26 cellular contexts compared by ENCODE assay signal in genomic region chr3:89571707-89572106, GRCh38.
A peak's percentile ranks its signal among the peaks of the same experiment; 100 is the strongest.
DNase-seq lines count a peak whose midpoint lies in the region; ATAC-seq and TF ChIP-seq lines count a peak whose summit lies in the region.
"Had no signal": no experiment of that assay in that cellular context is flagged by ENCODE, and none has a peak within 500 bp of the region (broad histone marks: within the 10 kb centered on the region; RNA-seq: fewer than 3 reads in every experiment).

No MANE protein-coding gene starts in this region.

- H3K4me3 Mint-ChIP-seq in glutamatergic neuron (ENCODE audit: unreplicated experiment) = no peak overlapping the region
- H3K4me3 Mint-ChIP-seq: activated T-cell treated with anti-CD3 and anti-CD28 coated beads, Interleukin-2, amount 50 U/mL, for 24 hours; naive thymus-derived CD8-positive, alpha-beta T cell; stimulated activated naive CD8-positive, alpha-beta T cell treated with anti-CD3 and anti-CD28 coated beads, Interleukin-15, amount 100 ng/mL, for 72 hours; T-helper 1 cell treated with Interleukin-12 subunit alpha and Interleukin-12 subunit beta and Interleukin-4 antibody, amounts not matched to agents 30 μg/mL and 1 μg/mL, for 36 hours had no signal

- in situ Hi-C loops in gastrocnemius medialis (cut with MboI; ENCODE audit: low sequenced_read_pairs in 4 of 4) = no loop called here

- no peak for TF ChIP-seq EP300 in stomach (IDR thresholded peaks at IDR 0.05)

- peaks cover 3% of the 10 kb centered on the region for H3K27me3 Mint-ChIP-seq in glutamatergic neuron (ENCODE audit: unreplicated experiment)
- H3K27me3 Mint-ChIP-seq: activated T-cell treated with anti-CD3 and anti-CD28 coated beads, Interleukin-2, amount 50 U/mL, for 24 hours; naive thymus-derived CD8-positive, alpha-beta T cell; stimulated activated naive CD8-positive, alpha-beta T cell treated with anti-CD3 and anti-CD28 coated beads, Interleukin-15, amount 100 ng/mL, for 72 hours had no signal

- TF ChIP-seq CTCF in glutamatergic neuron (IDR thresholded peaks at IDR 0.05; ENCODE audit: partially characterized antibody, unreplicated experiment) (no peak), gastrocnemius medialis (IDR thresholded peaks at IDR 0.05 in 4 of 5, conservative IDR thresholded peaks at IDR 0.05 in 1 of 5) (no peak), stomach (IDR thresholded peaks at IDR 0.05) (no peak)

- H3K27me3 ChIP-seq in gastrocnemius medialis (no peaks in the 10 kb centered on the region), stomach (no peaks in the 10 kb centered on the region)
- H3K27me3 ChIP-seq: right lobe of liver, SJSA1, tibial nerve had no signal

- no peaks in the 10 kb centered on the region for H3K9me3 ChIP-seq in gastrocnemius medialis
- no peaks in the 10 kb centered on the region for H3K9me3 ChIP-seq in stomach
- H3K9me3 ChIP-seq: Caco-2, HAP-1, right lobe of liver, SJSA1, tibial nerve had no signal

- no peak overlapping the region for H3K27ac ChIP-seq in gastrocnemius medialis
- H3K27ac ChIP-seq in stomach = no peak overlapping the region
- H3K27ac ChIP-seq: right lobe of liver, SJSA1, tibial nerve had no signal

- H3K36me3 Mint-ChIP-seq in glutamatergic neuron (ENCODE audit: unreplicated experiment) = peaks cover 9% of the 10 kb centered on the region
- H3K36me3 Mint-ChIP-seq: naive thymus-derived CD8-positive, alpha-beta T cell had no signal

- DNase-seq in NCI-H1694 treated with DMSO at 0.1 percent for 48 hours (lab: John Stamatoyannopoulos, UW) (peak; percentile 29), glutamatergic neuron (peak; percentile 26), hepatic stellate cell (ENCODE audit: low spot score) (peak; percentile 1), gastrocnemius medialis (peak in 1 of 2 donors; percentile 15), stomach (no peak), SIG-M5 treated with dmso at 0.1 percent for 504 hours (lab: John Stamatoyannopoulos, UW; ENCODE audit: unreplicated experiment) (no peak), kidney glomerular epithelial cell (lab: John Stamatoyannopoulos, UW) (no peak)
- no peak for DNase-seq in stimulated activated CD4-positive, alpha-beta T cell treated with anti-CD3 and anti-CD28 coated beads, Interleukin-4, amount 100 ng/mL, for 1 hour
- DNase-seq: activated CD8-positive, alpha-beta memory T cell treated with anti-CD3 and anti-CD28 coated beads for 24 hours; activated gamma-delta T cell treated with Interleukin-2 at 50 U/mL for 16 hours; activated T-cell treated with anti-CD3 and anti-CD28 coated beads, Interleukin-2, amount 50 U/mL, for 24 hours; C1 segment of cervical spinal cord; Caco-2; effector CD4-positive, alpha-beta T cell; naive thymus-derived CD8-positive, alpha-beta T cell; NCI-H1105; right lobe of liver; stimulated activated CD4-positive, alpha-beta T cell treated with anti-CD3 and anti-CD28 coated beads, Interleukin-15, amount 100 ng/mL, for 24 hours; stimulated activated naive CD8-positive, alpha-beta T cell treated with anti-CD3 and anti-CD28 coated beads, Interleukin-15, amount 100 ng/mL, for 72 hours had no signal

- intact Hi-C loops in gastrocnemius medialis (cut with DNase I; ENCODE audit: low total_unique reads) (no loop called here), stomach (cut with DNase I; ENCODE audit: low total_unique reads) (no loop called here)

- WGBS in stomach, 5 donors = 44 to 55% (median 47%) methylated on average over 7 of the region's 7 CpGs

- peaks cover 4% of the 10 kb centered on the region for H3K4me1 Mint-ChIP-seq in glutamatergic neuron (ENCODE audit: low read depth, unreplicated experiment)
- H3K4me1 Mint-ChIP-seq: stimulated activated naive CD8-positive, alpha-beta T cell treated with anti-CD3 and anti-CD28 coated beads, Interleukin-15, amount 100 ng/mL, for 72 hours had no signal

- peak; percentile 26 to 51 for ATAC-seq in gastrocnemius medialis
- ATAC-seq: esophagus mucosa; GM12878; naive thymus-derived CD8-positive, alpha-beta T cell; Panc1; right lobe of liver; stimulated activated naive CD8-positive, alpha-beta T cell treated with anti-CD3 and anti-CD28 coated beads, Interleukin-15, amount 100 ng/mL, for 72 hours had no signal

- H3K9me3 Mint-ChIP-seq in glutamatergic neuron (ENCODE audit: unreplicated experiment) = peaks cover 3% of the 10 kb centered on the region
- H3K9me3 Mint-ChIP-seq: activated T-cell treated with anti-CD3 and anti-CD28 coated beads, Interleukin-2, amount 50 U/mL, for 24 hours; stimulated activated naive CD8-positive, alpha-beta T cell treated with anti-CD3 and anti-CD28 coated beads, Interleukin-15, amount 100 ng/mL, for 72 hours had no signal

- H3K27ac Mint-ChIP-seq in glutamatergic neuron (ENCODE audit: unreplicated experiment) = no peak overlapping the region
- H3K27ac Mint-ChIP-seq: activated T-cell treated with anti-CD3 and anti-CD28 coated beads, Interleukin-2, amount 50 U/mL, for 24 hours; stimulated activated naive CD8-positive, alpha-beta T cell treated with anti-CD3 and anti-CD28 coated beads, Interleukin-15, amount 100 ng/mL, for 72 hours; T-helper 1 cell treated with Interleukin-12 subunit alpha and Interleukin-12 subunit beta and Interleukin-4 antibody, amounts not matched to agents 30 μg/mL and 1 μg/mL, for 36 hours had no signal

- TF ChIP-seq POLR2A in gastrocnemius medialis (IDR thresholded peaks at IDR 0.05) (no peak), stomach (IDR thresholded peaks at IDR 0.05) (no peak)

- H3K4me3 ChIP-seq in gastrocnemius medialis = peak overlapping the region in 1 of 4 donors; percentile 2
- no peak overlapping the region for H3K4me3 ChIP-seq in stomach
- H3K4me3 ChIP-seq: GM12878, HAP-1, right lobe of liver, SJSA1, tibial nerve had no signal

- H3K36me3 ChIP-seq in gastrocnemius medialis (no peaks in the 10 kb centered on the region), stomach (no peaks in the 10 kb centered on the region)
- H3K36me3 ChIP-seq: HAP-1, right lobe of liver, SJSA1, tibial nerve had no signal

- H3K4me1 ChIP-seq in gastrocnemius medialis = peaks cover 0 to 11% of the 10 kb centered on the region in 2 donors
- H3K4me1 ChIP-seq in stomach = peaks cover 0 to 4% (median 0%) of the 10 kb centered on the region in 4 donors
- H3K4me1 ChIP-seq: Caco-2, right lobe of liver, SJSA1, tibial nerve had no signal

Comparison
In these comparisons a context has a peak if more than half of its experiments do, and no peak if none do; other contexts are left out.
1. DNase-seq: peak in NCI-H1694 treated with DMSO at 0.1 percent for 48 hours (single experiment), glutamatergic neuron (single experiment) and hepatic stellate cell (single experiment); none in stimulated activated CD4-positive, alpha-beta T cell treated with anti-CD3 and anti-CD28 coated beads, Interleukin-4, amount 100 ng/mL, for 1 hour (single experiment), stomach (single experiment), SIG-M5 treated with dmso at 0.1 percent for 504 hours (single experiment) and kidney glomerular epithelial cell (single experiment).